ENCODE assay signal across 1 cellular context in the genomic region with DNA sequence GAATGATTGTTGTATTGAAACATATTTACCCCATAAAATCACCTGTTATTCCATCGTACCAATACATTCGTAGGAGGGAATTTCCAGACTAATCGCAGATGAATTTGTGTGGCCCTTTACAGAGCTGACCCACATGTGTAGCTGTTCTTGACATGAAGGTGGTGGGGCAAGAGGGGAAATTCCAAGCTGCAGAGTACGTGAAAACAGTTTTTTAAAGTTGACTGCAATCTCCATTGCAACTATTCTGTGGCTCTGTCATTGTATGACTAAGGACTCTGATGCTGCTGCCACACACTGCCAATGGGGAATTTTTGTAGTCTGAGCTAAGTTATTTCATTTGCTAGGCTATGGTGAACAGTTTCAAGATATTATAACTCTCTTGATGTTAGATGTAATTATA.
TF ChIP-seq lines count a peak whose summit lies in the region.

No MANE protein-coding gene starts in this region.

TF ChIP-seq in GM12878, 131 proteins besides CTCF, POLR2A, EP300 and RAD21 (continued from another document):
- TF ChIP-seq KLF5 (IDR thresholded peaks at IDR 0.05; ENCODE audit: partially characterized antibody) (peak; percentile 86), CBX5 (IDR thresholded peaks at IDR 0.05; ENCODE audit: low read depth) (peak; percentile 88), CREM (IDR thresholded peaks at IDR 0.05; ENCODE audit: low read depth) (peak; percentile 71; the same call in 1 of the 2 replicates)
TF ChIP-seq in GM12878: peak in this region for 42.
